Comparison of ENCODE assay signal across 8 cellular contexts in genomic region chr2:99488587-99488998, GRCh38. TPM values are rescaled to one million over a fixed set of nuclear protein-coding genes. Genes with fewer than 3 reads are reported as not detected.
DNase-seq lines count a peak whose midpoint lies in the region; ATAC-seq and TF ChIP-seq lines count a peak whose summit lies in the region.

No MANE protein-coding gene starts in this region.

- no peaks in the 10 kb centered on the region for H3K27me3 Mint-ChIP-seq in activated CD8-positive, alpha-beta T cell treated with anti-CD3 and anti-CD28 coated beads for 36 hours

- H3K4me2 ChIP-seq in DND-41 (ENCODE audit: insufficient read depth, low read length), result peak overlapping the region; percentile 86
- peak overlapping the region; percentile 99 for H3K4me2 ChIP-seq in IMR-90 (ENCODE audit: low read depth, low read length)

- intact Hi-C loops in IMR-90 (cut with micrococcal nuclease), result no loop called here
- intact Hi-C loops in activated CD8-positive, alpha-beta T cell treated with anti-CD3 and anti-CD28 coated beads for 36 hours (cut with micrococcal nuclease), result no loop called here

- H3K27ac ChIP-seq in DND-41 (ENCODE audit: low read length), result peak overlapping the region; percentile 70
- H3K27ac ChIP-seq in IMR-90 (ENCODE audit: insufficient read depth, low read length), result peak overlapping the region; percentile 96; the same call in 1 of the 2 replicates

- H3K36me3 ChIP-seq in DND-41 (ENCODE audit: insufficient read depth, low read length) (no peaks in the 10 kb centered on the region; the same call in 1 of the 2 replicates), IMR-90 (ENCODE audit: control insufficient read depth, insufficient read depth, low read length) (no peaks in the 10 kb centered on the region)

- WGBS in IMR-90 (ENCODE audit: extremely low coverage in 2 of 2, insufficient read length in 1 of 2), 2 experiments, result 0% methylated on average over 1 of the region's 7 CpGs; no CpG with 5 or more reads in 1 of the 2 experiments

- no peak for TF ChIP-seq RAD21 in IMR-90 (IDR thresholded peaks at IDR 0.05; ENCODE audit: low read length)

- peaks cover 61% of the 10 kb centered on the region for H3K79me2 ChIP-seq in DND-41 (ENCODE audit: insufficient read depth, low read length)

- H4K5ac ChIP-seq in IMR-90 (ENCODE audit: low read depth, low read length), result no peak overlapping the region

- H2AK9ac ChIP-seq in IMR-90 (replicated peaks; ENCODE audit: low read depth, low read length, poor library complexity), result peak overlapping the region; percentile 12

- ATAC-seq in DND-41 (ENCODE audit: insufficient read depth, low read depth) (peak; percentile 14; the same call in 1 of the 3 replicates), IMR-90 (ENCODE audit: low read depth) (no peak), GM19324 (IDR thresholded peaks at IDR 0.05; ENCODE audit: low FRiP score, unreplicated experiment) (no peak), HG03175 (IDR thresholded peaks at IDR 0.05; ENCODE audit: unreplicated experiment) (no peak)
- ATAC-seq in activated CD8-positive, alpha-beta T cell treated with anti-CD3 and anti-CD28 coated beads for 36 hours, result no peak

- dilution Hi-C loops in IMR-90 (cut with HindIII; ENCODE audit: low sequenced_read_pairs, unreplicated experiment), result no loop called here

- H3K9me1 ChIP-seq in IMR-90 (ENCODE audit: insufficient read depth, low read length), result peaks cover 3% of the 10 kb centered on the region

- no TSS peak for BruUV-seq in IMR-90 (replicated peaks; lab: Mats Ljungman, UMichigan)

- peak overlapping the region; percentile 65 for H2BK5ac ChIP-seq in IMR-90 (ENCODE audit: low read depth, low read length, poor library complexity, severe bottlenecking)

- TF ChIP-seq POLR2A in IMR-90 (IDR thresholded peaks at IDR 0.05; ENCODE audit: low read depth, low read length), result no peak

- no peaks in the 10 kb centered on the region for H3K9me3 Mint-ChIP-seq in activated CD8-positive, alpha-beta T cell treated with anti-CD3 and anti-CD28 coated beads for 36 hours

- peak overlapping the region; percentile 22 for H3K56ac ChIP-seq in IMR-90 (ENCODE audit: extremely low read depth, insufficient read depth, low read length)

- CTCF ChIA-PET in IMR-90 (lab: Yijun Ruan, JAX), result no interaction called here
- CTCF ChIA-PET in activated CD8-positive, alpha-beta T cell treated with anti-CD3 and anti-CD28 coated beads for 36 hours (lab: Charles Lee), result no interaction called here

- H3K27me3 ChIP-seq in DND-41 (ENCODE audit: insufficient read depth, low read length, poor library complexity), result peaks cover 9% of the 10 kb centered on the region
- peaks cover 6% of the 10 kb centered on the region; the same call in 1 of the 2 replicates for H3K27me3 ChIP-seq in IMR-90 (ENCODE audit: control insufficient read depth, insufficient read depth, low read length)

- no peak overlapping the region for H2BK20ac ChIP-seq in IMR-90 (ENCODE audit: low read depth, low read length)

- in situ Hi-C loops in IMR-90 (cut with MboI; ENCODE audit: low sequenced_read_pairs), result no loop called here

- DNase-seq in DND-41 (peak; percentile 19), IMR-90 (peak; percentile 39), glomerular visceral epithelial cell (ENCODE audit: extremely low spot score) (peak; percentile 39), retinal pigment epithelial cell (ENCODE audit: low read depth) (no peak)
- DNase-seq in activated CD8-positive, alpha-beta T cell treated with anti-CD3 and anti-CD28 coated beads for 36 hours, result no peak
- no peak for DNase-seq in activated CD4-positive, CD25-positive, alpha-beta regulatory T cell (lab: John Stamatoyannopoulos, UW)

- H3K79me1 ChIP-seq in IMR-90 (ENCODE audit: low read depth in 1 of 2, low read length in 2 of 2), result peaks cover 16 to 43% of the 10 kb centered on the region in 2 experiments

- peak overlapping the region; percentile 91 for H3K14ac ChIP-seq in IMR-90 (replicated peaks; ENCODE audit: low read depth, low read length)

- peaks cover 44% of the 10 kb centered on the region for H4K20me1 ChIP-seq in DND-41 (ENCODE audit: insufficient read depth, low read length)
- H4K20me1 ChIP-seq in IMR-90 (ENCODE audit: insufficient read depth, low read length), result peaks cover 36% of the 10 kb centered on the region

- H3K9me3 ChIP-seq in DND-41 (ENCODE audit: insufficient read depth, low read length, severe bottlenecking) (no peaks in the 10 kb centered on the region), IMR-90 (ENCODE audit: control insufficient read depth, insufficient read depth, low read length) (no peaks in the 10 kb centered on the region)

- H4K91ac ChIP-seq in IMR-90 (ENCODE audit: insufficient read depth, low read depth, low read length), result no peak overlapping the region

- H3K9ac ChIP-seq in DND-41 (ENCODE audit: low read depth, low read length) (peak overlapping the region; percentile 85), IMR-90 (ENCODE audit: low read depth, low read length) (peak overlapping the region; percentile 99)

- H3K4ac ChIP-seq in IMR-90 (ENCODE audit: low read depth, low read length), result peak overlapping the region; percentile 85

- H2AFZ ChIP-seq in DND-41 (ENCODE audit: low read depth, low read length) (peak overlapping the region; percentile 73), IMR-90 (replicated peaks; ENCODE audit: low read length, poor library complexity) (peak overlapping the region; percentile 99)

- H3K4me3 Mint-ChIP-seq in activated CD8-positive, alpha-beta T cell treated with anti-CD3 and anti-CD28 coated beads for 36 hours, result peak overlapping the region; percentile 95

- peak overlapping the region; percentile 96 for H3K23ac ChIP-seq in IMR-90 (ENCODE audit: low read depth, low read length)

- H3K4me3 ChIP-seq in DND-41 (ENCODE audit: low read depth in 1 of 2, low read length in 2 of 2) (peak overlapping the region; percentile 42 to 86), IMR-90 (ENCODE audit: insufficient read depth, low read depth, low read length) (peak overlapping the region; percentile 99), retinal pigment epithelial cell (ENCODE audit: low read length) (peak overlapping the region; percentile 77)

- no peak overlapping the region for H2BK15ac ChIP-seq in IMR-90 (ENCODE audit: low read depth, low read length)

- H3K4me1 ChIP-seq in DND-41 (ENCODE audit: insufficient read depth, low read length) (peaks cover 43% of the 10 kb centered on the region), IMR-90 (ENCODE audit: control insufficient read depth, insufficient read depth, low read length) (0 out of 2 replicates have a peak, but pooled peaks cover 4% of the 10 kb centered on the region)

- peaks cover 45% of the 10 kb centered on the region for H3K4me1 Mint-ChIP-seq in activated CD8-positive, alpha-beta T cell treated with anti-CD3 and anti-CD28 coated beads for 36 hours (ENCODE audit: low read depth)

- POLR2A ChIA-PET in IMR-90 (lab: Charles Lee; ENCODE audit: unreplicated experiment), result no interaction called here
- POLR2A ChIA-PET in activated CD8-positive, alpha-beta T cell treated with anti-CD3 and anti-CD28 coated beads for 36 hours (lab: Charles Lee), result no interaction called here

- TF ChIP-seq CTCF in DND-41 (IDR thresholded peaks at IDR 0.05; ENCODE audit: borderline replicate concordance, extremely low read depth, low read length, poor library complexity, severe bottlenecking) (no peak), IMR-90 (conservative IDR thresholded peaks at IDR 0.05; ENCODE audit: low read depth, low read length) (no peak), retinal pigment epithelial cell (conservative IDR thresholded peaks at IDR 0.05; ENCODE audit: low read depth, low read length) (no peak)
- TF ChIP-seq CTCF in activated CD8-positive, alpha-beta T cell treated with anti-CD3 and anti-CD28 coated beads for 36 hours (IDR thresholded peaks at IDR 0.05), result no peak

- no peak overlapping the region; a peak in 1 of 4 replicates for H4K8ac ChIP-seq in IMR-90 (ENCODE audit: low read depth in 2 of 2, low read length in 2 of 2)

- H2AK5ac ChIP-seq in IMR-90 (ENCODE audit: low read depth, low read length), result peak overlapping the region; percentile 26; the same call in 1 of the 2 replicates

- H2BK120ac ChIP-seq in IMR-90 (ENCODE audit: low read depth, low read length), result no peak overlapping the region; the same call in 1 of the 2 replicates

- peaks cover 15% of the 10 kb centered on the region for H3K36me3 Mint-ChIP-seq in activated CD8-positive, alpha-beta T cell treated with anti-CD3 and anti-CD28 coated beads for 36 hours (ENCODE audit: low read depth)

- no peak overlapping the region for H3K18ac ChIP-seq in IMR-90 (ENCODE audit: low read depth, low read length)

- peak overlapping the region; percentile 98 for H3K27ac Mint-ChIP-seq in activated CD8-positive, alpha-beta T cell treated with anti-CD3 and anti-CD28 coated beads for 36 hours

TF ChIP-seq in IMR-90, 13 proteins besides CTCF, POLR2A, EP300 and RAD21 (continues in another document):
- no peak for TF ChIP-seq CHD1 (IDR thresholded peaks at IDR 0.05; ENCODE audit: low read depth, low read length)
- TF ChIP-seq USF2 (IDR thresholded peaks at IDR 0.05; ENCODE audit: low read depth, low read length), result no peak
- TF ChIP-seq ELK1 (IDR thresholded peaks at IDR 0.05; ENCODE audit: borderline replicate concordance, low read depth, low read length), result no peak
- no peak for TF ChIP-seq SMC3 (IDR thresholded peaks at IDR 0.05; ENCODE audit: low read depth, low read length)
- no peak for TF ChIP-seq MAFK (IDR thresholded peaks at IDR 0.05; ENCODE audit: low read depth, low read length)
- TF ChIP-seq FOS (IDR thresholded peaks at IDR 0.05; ENCODE audit: low read depth, low read length), result no peak
- TF ChIP-seq MAZ (IDR thresholded peaks at IDR 0.05; ENCODE audit: borderline replicate concordance, low read depth, low read length), result no peak

RNA-seq across cellular contexts. Expression of gene REV1, which starts 1.2 kb away (rescaled TPM):
- total RNA-seq in IMR-90 (2012; rRNA removed), result 25.8 and 30.1 TPM in 2 replicates
- 12.3 and 13.4 TPM in 2 replicates for polyA plus RNA-seq in IMR-90 (2012; rRNA removed)
- 2.2 and 2.5 TPM in 2 replicates for polyA plus RNA-seq in IMR-90 (2012; cell fraction: cytosol; rRNA removed)
- polyA plus RNA-seq in IMR-90 (2012; cell fraction: nucleus; rRNA removed; ENCODE audit: low replicate concordance), result 10.8 and 81.4 TPM in 2 replicates
- total RNA-seq in activated CD8-positive, alpha-beta T cell treated with anti-CD3 and anti-CD28 coated beads for 36 hours, result 10 to 100 TPM; 29.2 to 31.1 TPM

Comparison
In these comparisons a context has a peak if more than half of its experiments do, and no peak if none do; other contexts are left out.
1. DNase-seq: peak in DND-41 (single experiment), IMR-90 (single experiment) and glomerular visceral epithelial cell (single experiment); none in activated CD8-positive, alpha-beta T cell treated with anti-CD3 and anti-CD28 coated beads for 36 hours (single experiment), retinal pigment epithelial cell (single experiment) and activated CD4-positive, CD25-positive, alpha-beta regulatory T cell (0 of 4).
2. Peak in every context shown above with its lines, with median percentiles within 50 percentile points of each other: H3K4me3 ChIP-seq.